ENCODE assay signal across 13 cellular contexts in genomic region chr9:137035937-137036336, GRCh38. TPM values are rescaled to one million over a fixed set of nuclear protein-coding genes. Genes with fewer than 3 reads are reported as not detected.
DNase-seq lines count a peak whose midpoint lies in the region; ATAC-seq, FAIRE-seq and TF ChIP-seq lines count a peak whose summit lies in the region.
"Had no signal": no experiment of that assay in that cellular context is flagged by ENCODE, and none has a peak within 500 bp of the region (broad histone marks: within the 10 kb centered on the region; RNA-seq: fewer than 3 reads in every experiment).

No MANE protein-coding gene starts in this region.

- H3K4me1 ChIP-seq in HepG2 (ENCODE audit: insufficient read depth, low read length) (peaks cover 40% of the 10 kb centered on the region), right lobe of liver (peaks cover 0 to 3% (median 0%) of the 10 kb centered on the region in 4 donors)

- H3K27me3 ChIP-seq in HepG2 (ENCODE audit: control insufficient read depth in 1 of 2, insufficient read depth in 2 of 2, low read length in 2 of 2) (0 out of 5 replicates have a peak, but pooled peaks cover 0 to 3% of the 10 kb centered on the region in 2 experiments), right lobe of liver (no peaks in the 10 kb centered on the region)

- H3K4me3 Mint-ChIP-seq in activated T-helper 17 cell treated with anti-CD3 and anti-CD28 coated beads, Interleukin-2, amount 50 U/mL, for 72 hours: peak overlapping the region; percentile 86
- peak overlapping the region; percentile 82 for H3K4me3 Mint-ChIP-seq in stimulated activated effector memory CD8-positive, alpha-beta T cell treated with anti-CD3 and anti-CD28 coated beads, Interleukin-12 subunit alpha, Interleukin-12 subunit beta, amount 100 ng/mL, for 72 hours
- H3K4me3 Mint-ChIP-seq in stimulated activated naive CD8-positive, alpha-beta T cell treated with anti-CD3 and anti-CD28 coated beads, Interleukin-15, amount 100 ng/mL, for 72 hours: no peak overlapping the region

- no peaks in the 10 kb centered on the region for H3K9me3 Mint-ChIP-seq in activated T-helper 17 cell treated with anti-CD3 and anti-CD28 coated beads, Interleukin-2, amount 50 U/mL, for 72 hours
- H3K9me3 Mint-ChIP-seq in stimulated activated effector memory CD8-positive, alpha-beta T cell treated with anti-CD3 and anti-CD28 coated beads, Interleukin-12 subunit alpha, Interleukin-12 subunit beta, amount 100 ng/mL, for 72 hours: no peaks in the 10 kb centered on the region
- no peaks in the 10 kb centered on the region for H3K9me3 Mint-ChIP-seq in stimulated activated naive CD8-positive, alpha-beta T cell treated with anti-CD3 and anti-CD28 coated beads, Interleukin-15, amount 100 ng/mL, for 72 hours
- H3K9me3 Mint-ChIP-seq: CD4-positive, alpha-beta memory T cell had no signal

- H3K36me3 ChIP-seq in HepG2 (replicated peaks in 1 of 2; ENCODE audit: control insufficient read depth in 1 of 2, insufficient read depth in 2 of 2, low read length in 2 of 2) (no peaks in the 10 kb centered on the region), right lobe of liver (no peaks in the 10 kb centered on the region)

- H3K4me2 ChIP-seq in HepG2 (ENCODE audit: low read depth, low read length): no peak overlapping the region

- H3K27me3 Mint-ChIP-seq in activated T-helper 17 cell treated with anti-CD3 and anti-CD28 coated beads, Interleukin-2, amount 50 U/mL, for 72 hours: no peaks in the 10 kb centered on the region
- H3K27me3 Mint-ChIP-seq in stimulated activated naive CD8-positive, alpha-beta T cell treated with anti-CD3 and anti-CD28 coated beads, Interleukin-15, amount 100 ng/mL, for 72 hours: no peaks in the 10 kb centered on the region
- H3K27me3 Mint-ChIP-seq: CD4-positive, alpha-beta memory T cell had no signal

- H3K9ac ChIP-seq in HepG2 (ENCODE audit: insufficient read depth, low read depth, low read length): no peak overlapping the region

- intact Hi-C loops in HepG2 (cut with micrococcal nuclease; ENCODE audit: unreplicated experiment) (loop anchor here (1.0 to 2.0 kb wide), 2 partner anchors 87 to 249 kb away; no protein-coding TSS in a partner anchor), right lobe of liver (cut with DNase I) (loop anchor here (5.0 to 10.0 kb wide), 3 partner anchors 91 to 261 kb away; partner anchors contain the start of genes C8G (in 1 of the 2) and FBXW5 (in 1 of the 2))

- TF ChIP-seq POLR2A in HepG2 (IDR thresholded peaks at IDR 0.05; ENCODE audit: insufficient read depth in 1 of 2, low read depth in 2 of 2, low read length in 2 of 2) (no peak), right lobe of liver (IDR thresholded peaks at IDR 0.05) (no peak), GM12891 (IDR thresholded peaks at IDR 0.05; ENCODE audit: low read depth, low read length) (no peak)

- H4K20me1 ChIP-seq in HepG2 (ENCODE audit: insufficient read depth, low read length): no peaks in the 10 kb centered on the region

- TF ChIP-seq EP300 in HepG2 (IDR thresholded peaks at IDR 0.05; ENCODE audit: low read depth in 2 of 2, low read length in 2 of 2) (no peak), HepG2 (CRISPR knock-in tag; IDR thresholded peaks at IDR 0.05; ENCODE audit: borderline replicate concordance) (no peak)

- no peak for FAIRE-seq in HepG2 (lab: Jason Lieb, UNC)
- no peak for FAIRE-seq in GM12891 (lab: Jason Lieb, UNC)
- FAIRE-seq: H54 had no signal

- ATAC-seq in HepG2 (no peak), right lobe of liver (no peak), GM18858 (IDR thresholded peaks at IDR 0.05; ENCODE audit: unreplicated experiment) (no peak)
- no peak for ATAC-seq in activated T-helper 17 cell treated with anti-CD3 and anti-CD28 coated beads, Interleukin-2, amount 50 U/mL, for 72 hours (replicated peaks)
- no peak for ATAC-seq in stimulated activated effector memory CD8-positive, alpha-beta T cell treated with anti-CD3 and anti-CD28 coated beads, Interleukin-12 subunit alpha, Interleukin-12 subunit beta, amount 100 ng/mL, for 72 hours
- no peak for ATAC-seq in stimulated activated naive CD8-positive, alpha-beta T cell treated with anti-CD3 and anti-CD28 coated beads, Interleukin-15, amount 100 ng/mL, for 72 hours

- POLR2A ChIA-PET in HepG2 (lab: Yijun Ruan, JAX): interaction anchor here (1.0 to 1.8 kb wide), 2 partner anchors 51 to 248 kb away, joined by 4 to 6 read pairs; partner anchors contain the start of gene MAN1B1

- H3K4me1 Mint-ChIP-seq in activated T-helper 17 cell treated with anti-CD3 and anti-CD28 coated beads, Interleukin-2, amount 50 U/mL, for 72 hours: peaks cover 5% of the 10 kb centered on the region
- H3K4me1 Mint-ChIP-seq in stimulated activated effector memory CD8-positive, alpha-beta T cell treated with anti-CD3 and anti-CD28 coated beads, Interleukin-12 subunit alpha, Interleukin-12 subunit beta, amount 100 ng/mL, for 72 hours: peaks cover 35% of the 10 kb centered on the region
- H3K4me1 Mint-ChIP-seq in stimulated activated naive CD8-positive, alpha-beta T cell treated with anti-CD3 and anti-CD28 coated beads, Interleukin-15, amount 100 ng/mL, for 72 hours: peaks cover 48% of the 10 kb centered on the region

- H3K36me3 Mint-ChIP-seq in activated T-helper 17 cell treated with anti-CD3 and anti-CD28 coated beads, Interleukin-2, amount 50 U/mL, for 72 hours (ENCODE audit: low read depth): peaks cover 20% of the 10 kb centered on the region
- H3K36me3 Mint-ChIP-seq in stimulated activated effector memory CD8-positive, alpha-beta T cell treated with anti-CD3 and anti-CD28 coated beads, Interleukin-12 subunit alpha, Interleukin-12 subunit beta, amount 100 ng/mL, for 72 hours: peaks cover 28% of the 10 kb centered on the region

- WGBS in HepG2 (ENCODE audit: low lambda C conversion rate): 0% methylated on average over 2 of the region's 8 CpGs
- 46% methylated on average over 2 of the region's 8 CpGs for WGBS in right lobe of liver (ENCODE audit: insufficient coverage, low coverage, low lambda C conversion rate, missing lambda C conversion rate)

- H3K4me3 ChIP-seq in HepG2 (replicated peaks in 1 of 3; ENCODE audit: insufficient read depth in 1 of 3, low read depth in 2 of 3, low read length in 3 of 3): no peak overlapping the region
- no peak overlapping the region for H3K4me3 ChIP-seq in right lobe of liver
- H3K4me3 ChIP-seq: GM12878 had no signal

- no peak for TF ChIP-seq CTCF in HepG2 (CRISPR knock-in tag; IDR thresholded peaks at IDR 0.05)
- TF ChIP-seq CTCF in right lobe of liver (IDR thresholded peaks at IDR 0.05): no peak

- in situ Hi-C loops in HepG2 (cut with HindIII; ENCODE audit: extremely low pct_ligation_motif_present, low pct_unique_long_range_greater_than_20kb): loop anchor here (10.0 kb wide), 1 partner anchor 191 kb away; the partner anchor contains the start of genes AJM1 and PHPT1

- no peaks in the 10 kb centered on the region for H3K79me2 ChIP-seq in HepG2 (ENCODE audit: insufficient read depth, low read length)

- CTCF ChIA-PET in HepG2 (lab: Yijun Ruan, JAX; ENCODE audit: low intra/inter-chr PET ratio, low total read pairs): interaction anchor here (1.5 to 2.3 kb wide), 3 partner anchors 14 to 248 kb away, joined by 5 to 15 read pairs (median 10); no protein-coding TSS in a partner anchor

- BruUV-seq in HepG2 (replicated peaks; lab: Mats Ljungman, UMichigan): no TSS peak

- H3K9me3 ChIP-seq in HepG2 (ENCODE audit: low read length): no peaks in the 10 kb centered on the region
- no peaks in the 10 kb centered on the region for H3K9me3 ChIP-seq in right lobe of liver

- no peak for DNase-seq in HepG2 (ENCODE audit: low spot score)
- DNase-seq in right lobe of liver: no peak
- no peak for DNase-seq in stimulated activated effector memory CD8-positive, alpha-beta T cell treated with anti-CD3 and anti-CD28 coated beads, Interleukin-12 subunit alpha, Interleukin-12 subunit beta, amount 100 ng/mL, for 72 hours (ENCODE audit: low spot score in 2 of 2)
- DNase-seq in stimulated activated naive CD8-positive, alpha-beta T cell treated with anti-CD3 and anti-CD28 coated beads, Interleukin-15, amount 100 ng/mL, for 72 hours: no peak
- no peak for DNase-seq in GM12891 (ENCODE audit: insufficient read length, low spot score)

- H3K27ac Mint-ChIP-seq in activated T-helper 17 cell treated with anti-CD3 and anti-CD28 coated beads, Interleukin-2, amount 50 U/mL, for 72 hours: no peak overlapping the region
- H3K27ac Mint-ChIP-seq in stimulated activated effector memory CD8-positive, alpha-beta T cell treated with anti-CD3 and anti-CD28 coated beads, Interleukin-12 subunit alpha, Interleukin-12 subunit beta, amount 100 ng/mL, for 72 hours: no peak overlapping the region
- H3K27ac Mint-ChIP-seq in stimulated activated naive CD8-positive, alpha-beta T cell treated with anti-CD3 and anti-CD28 coated beads, Interleukin-15, amount 100 ng/mL, for 72 hours: no peak overlapping the region

- H3K27ac ChIP-seq in HepG2 (ENCODE audit: extremely low read length, insufficient read depth, low read length) (no peak overlapping the region), right lobe of liver (no peak overlapping the region)

- no peak overlapping the region for H2AFZ ChIP-seq in HepG2 (ENCODE audit: low read length)

- no peak for TF ChIP-seq RAD21 in HepG2 (CRISPR knock-in tag; IDR thresholded peaks at IDR 0.05)

RNA-seq across cellular contexts. Expression of gene FUT7, which starts 4.0 kb away (rescaled TPM):
- total RNA-seq in HepG2 (2016; rRNA removed; fragmentation: Illumina TruSeq; extraction: Trizol) (not detected in 2 replicates), right lobe of liver (under 1 TPM in 2 of 6 experiments, not detected in 4; 0.12 to 0.13 TPM)
- total RNA-seq in HepG2 (2016; cell fraction: cytosol; rRNA removed; fragmentation: Illumina TruSeq; extraction: Trizol; ENCODE audit: low read depth): not detected in 2 replicates
- not detected in 2 replicates for total RNA-seq in HepG2 (2016; cell fraction: insoluble cytoplasmic fraction; rRNA removed; fragmentation: Illumina TruSeq; extraction: Trizol)
- total RNA-seq in HepG2 (2016; cell fraction: membrane; rRNA removed; fragmentation: Illumina TruSeq; extraction: Trizol): not detected in 2 replicates
- total RNA-seq in HepG2 (2016; cell fraction: nucleus; rRNA removed; fragmentation: Illumina TruSeq; extraction: Trizol): not detected in 2 replicates
- 0.05 TPM in 1 of 2 replicates, not detected in the other for polyA plus RNA-seq in HepG2 (2011; rRNA removed)
- 0.05 TPM in 1 of 2 replicates, not detected in the other for polyA plus RNA-seq in HepG2 (2011; cell fraction: cytosol; rRNA removed)
- not detected in 2 replicates for polyA plus RNA-seq in HepG2 (2011; cell fraction: nucleus; rRNA removed)
- not detected in 2 replicates for polyA plus RNA-seq in HepG2 (2012)
- not detected in 2 replicates for polyA plus RNA-seq in HepG2 (2016; cell fraction: cytosol; fragmentation: Illumina TruSeq; extraction: Trizol; ENCODE audit: low read depth)
- not detected in 2 replicates for polyA plus RNA-seq in HepG2 (2016; cell fraction: insoluble cytoplasmic fraction; fragmentation: Illumina TruSeq; extraction: Trizol; ENCODE audit: low read depth)
- not detected in 2 replicates for polyA plus RNA-seq in HepG2 (2016; cell fraction: membrane; fragmentation: Illumina TruSeq; extraction: Trizol; ENCODE audit: low read depth)
- polyA plus RNA-seq in HepG2 (2016; cell fraction: nucleus; fragmentation: Illumina TruSeq; extraction: Trizol; ENCODE audit: insufficient read depth, low read depth): not detected in 2 replicates
- polyA minus RNA-seq in HepG2 (2011; rRNA and poly(A)+ RNA removed; ENCODE audit: low replicate concordance): 0.07 TPM in 1 of 2 replicates, not detected in the other
- not detected in 2 replicates for polyA minus RNA-seq in HepG2 (2011; cell fraction: cytosol; rRNA and poly(A)+ RNA removed)
- not detected in 2 replicates for polyA minus RNA-seq in HepG2 (2011; cell fraction: nucleus; rRNA and poly(A)+ RNA removed)
- 10 to 100 TPM; 12.1 to 27.9 TPM for total RNA-seq in activated T-helper 17 cell treated with anti-CD3 and anti-CD28 coated beads, Interleukin-2, amount 50 U/mL, for 72 hours
- not detected for polyA plus RNA-seq in GM12891 (2012; ENCODE audit: low read depth, missing spikeins)
- total RNA-seq: A172, G401, IMR-90 had no signal
- polyA plus RNA-seq: IMR-90 had no signal

RNA-seq across cellular contexts. Expression of gene ABCA2, which starts 7.9 kb away (rescaled TPM):
- 0.72 and 2.9 TPM in 2 replicates for total RNA-seq in HepG2 (2016; rRNA removed; fragmentation: Illumina TruSeq; extraction: Trizol)
- total RNA-seq in HepG2 (2016; cell fraction: cytosol; rRNA removed; fragmentation: Illumina TruSeq; extraction: Trizol; ENCODE audit: low read depth): 0.35 and 1.1 TPM in 2 replicates
- total RNA-seq in HepG2 (2016; cell fraction: insoluble cytoplasmic fraction; rRNA removed; fragmentation: Illumina TruSeq; extraction: Trizol): 1.1 and 2.6 TPM in 2 replicates
- total RNA-seq in HepG2 (2016; cell fraction: membrane; rRNA removed; fragmentation: Illumina TruSeq; extraction: Trizol): 0.96 and 1.1 TPM in 2 replicates
- total RNA-seq in HepG2 (2016; cell fraction: nucleus; rRNA removed; fragmentation: Illumina TruSeq; extraction: Trizol): 5.7 and 7.0 TPM in 2 replicates
- polyA plus RNA-seq in HepG2 (2011; rRNA removed): 19.2 and 21.0 TPM in 2 replicates
- polyA plus RNA-seq in HepG2 (2011; cell fraction: cytosol; rRNA removed): 8.6 and 13.3 TPM in 2 replicates
- polyA plus RNA-seq in HepG2 (2011; cell fraction: nucleus; rRNA removed): 246 and 388 TPM in 2 replicates
- 22.2 and 22.7 TPM in 2 replicates for polyA plus RNA-seq in HepG2 (2012)
- polyA plus RNA-seq in HepG2 (2016; cell fraction: cytosol; fragmentation: Illumina TruSeq; extraction: Trizol; ENCODE audit: low read depth): 0.33 and 0.37 TPM in 2 replicates
- 0.39 and 1.4 TPM in 2 replicates for polyA plus RNA-seq in HepG2 (2016; cell fraction: insoluble cytoplasmic fraction; fragmentation: Illumina TruSeq; extraction: Trizol; ENCODE audit: low read depth)
- 0.64 and 0.73 TPM in 2 replicates for polyA plus RNA-seq in HepG2 (2016; cell fraction: membrane; fragmentation: Illumina TruSeq; extraction: Trizol; ENCODE audit: low read depth)
- polyA plus RNA-seq in HepG2 (2016; cell fraction: nucleus; fragmentation: Illumina TruSeq; extraction: Trizol; ENCODE audit: insufficient read depth, low read depth): 15.6 and 16.5 TPM in 2 replicates
- 35.7 and 56.6 TPM in 2 replicates for polyA minus RNA-seq in HepG2 (2011; rRNA and poly(A)+ RNA removed; ENCODE audit: low replicate concordance)
- polyA minus RNA-seq in HepG2 (2011; cell fraction: cytosol; rRNA and poly(A)+ RNA removed): 7.6 and 10.1 TPM in 2 replicates
- 20.8 and 28.6 TPM in 2 replicates for polyA minus RNA-seq in HepG2 (2011; cell fraction: nucleus; rRNA and poly(A)+ RNA removed)
- 10 to 100 TPM; 23.7 to 49.2 (median 34.2) TPM for total RNA-seq in right lobe of liver
- total RNA-seq in activated T-helper 17 cell treated with anti-CD3 and anti-CD28 coated beads, Interleukin-2, amount 50 U/mL, for 72 hours: 10 to 100 TPM; 43.0 to 63.9 TPM
- 3.1 TPM for polyA plus RNA-seq in GM12891 (2012; ENCODE audit: low read depth, missing spikeins)

RNA-seq across cellular contexts. Expression of gene NPDC1, which starts 10.0 kb away (rescaled TPM):
- total RNA-seq in HepG2 (2016; rRNA removed; fragmentation: Illumina TruSeq; extraction: Trizol) (0.63 and 0.84 TPM in 2 replicates), right lobe of liver (10 to 100 TPM in 5 of 6 experiments, 1 to 10 TPM in 1; 9.3 to 14.9 (median 12.2) TPM)
- total RNA-seq in HepG2 (2016; cell fraction: cytosol; rRNA removed; fragmentation: Illumina TruSeq; extraction: Trizol; ENCODE audit: low read depth): 1.2 TPM in 1 of 2 replicates, not detected in the other
- total RNA-seq in HepG2 (2016; cell fraction: insoluble cytoplasmic fraction; rRNA removed; fragmentation: Illumina TruSeq; extraction: Trizol): 0.65 and 1.7 TPM in 2 replicates
- total RNA-seq in HepG2 (2016; cell fraction: membrane; rRNA removed; fragmentation: Illumina TruSeq; extraction: Trizol): 0.59 and 0.79 TPM in 2 replicates
- total RNA-seq in HepG2 (2016; cell fraction: nucleus; rRNA removed; fragmentation: Illumina TruSeq; extraction: Trizol): 2.7 and 4.8 TPM in 2 replicates
- polyA plus RNA-seq in HepG2 (2011; rRNA removed): 5.4 and 7.0 TPM in 2 replicates
- polyA plus RNA-seq in HepG2 (2011; cell fraction: cytosol; rRNA removed): 1.7 and 3.4 TPM in 2 replicates
- 93.3 and 114 TPM in 2 replicates for polyA plus RNA-seq in HepG2 (2011; cell fraction: nucleus; rRNA removed)
- 4.5 and 8.4 TPM in 2 replicates for polyA plus RNA-seq in HepG2 (2012)
- polyA plus RNA-seq in HepG2 (2016; cell fraction: cytosol; fragmentation: Illumina TruSeq; extraction: Trizol; ENCODE audit: low read depth): 1.00 and 1.1 TPM in 2 replicates
- polyA plus RNA-seq in HepG2 (2016; cell fraction: insoluble cytoplasmic fraction; fragmentation: Illumina TruSeq; extraction: Trizol; ENCODE audit: low read depth): 0.67 and 1.8 TPM in 2 replicates
- polyA plus RNA-seq in HepG2 (2016; cell fraction: membrane; fragmentation: Illumina TruSeq; extraction: Trizol; ENCODE audit: low read depth): 1.1 and 1.5 TPM in 2 replicates
- polyA plus RNA-seq in HepG2 (2016; cell fraction: nucleus; fragmentation: Illumina TruSeq; extraction: Trizol; ENCODE audit: insufficient read depth, low read depth): 9.8 and 12.2 TPM in 2 replicates
- polyA minus RNA-seq in HepG2 (2011; rRNA and poly(A)+ RNA removed; ENCODE audit: low replicate concordance): 1.9 and 12.5 TPM in 2 replicates
- polyA minus RNA-seq in HepG2 (2011; cell fraction: cytosol; rRNA and poly(A)+ RNA removed): 2.9 and 3.0 TPM in 2 replicates
- polyA minus RNA-seq in HepG2 (2011; cell fraction: nucleus; rRNA and poly(A)+ RNA removed): 3.9 and 4.2 TPM in 2 replicates
- 10 to 100 TPM; 66.3 to 96.1 TPM for total RNA-seq in activated T-helper 17 cell treated with anti-CD3 and anti-CD28 coated beads, Interleukin-2, amount 50 U/mL, for 72 hours
- polyA plus RNA-seq in GM12891 (2012; ENCODE audit: low read depth, missing spikeins): 2.2 TPM

RNA-seq across cellular contexts. Expression of gene ENTPD2, which starts 17.9 kb away (rescaled TPM):
- total RNA-seq in HepG2 (2016; rRNA removed; fragmentation: Illumina TruSeq; extraction: Trizol): 0.87 and 0.95 TPM in 2 replicates
- total RNA-seq in HepG2 (2016; cell fraction: cytosol; rRNA removed; fragmentation: Illumina TruSeq; extraction: Trizol; ENCODE audit: low read depth): 0.61 and 0.88 TPM in 2 replicates
- 0.74 and 0.82 TPM in 2 replicates for total RNA-seq in HepG2 (2016; cell fraction: insoluble cytoplasmic fraction; rRNA removed; fragmentation: Illumina TruSeq; extraction: Trizol)
- 0.69 and 0.71 TPM in 2 replicates for total RNA-seq in HepG2 (2016; cell fraction: membrane; rRNA removed; fragmentation: Illumina TruSeq; extraction: Trizol)
- total RNA-seq in HepG2 (2016; cell fraction: nucleus; rRNA removed; fragmentation: Illumina TruSeq; extraction: Trizol): 3.4 and 3.6 TPM in 2 replicates
- 3.2 and 4.1 TPM in 2 replicates for polyA plus RNA-seq in HepG2 (2011; rRNA removed)
- polyA plus RNA-seq in HepG2 (2011; cell fraction: cytosol; rRNA removed): 2.1 and 3.2 TPM in 2 replicates
- 41.8 and 49.4 TPM in 2 replicates for polyA plus RNA-seq in HepG2 (2011; cell fraction: nucleus; rRNA removed)
- polyA plus RNA-seq in HepG2 (2012): 21.3 and 23.9 TPM in 2 replicates
- 1.5 and 1.8 TPM in 2 replicates for polyA plus RNA-seq in HepG2 (2016; cell fraction: cytosol; fragmentation: Illumina TruSeq; extraction: Trizol; ENCODE audit: low read depth)
- polyA plus RNA-seq in HepG2 (2016; cell fraction: insoluble cytoplasmic fraction; fragmentation: Illumina TruSeq; extraction: Trizol; ENCODE audit: low read depth): 2.3 and 2.8 TPM in 2 replicates
- polyA plus RNA-seq in HepG2 (2016; cell fraction: membrane; fragmentation: Illumina TruSeq; extraction: Trizol; ENCODE audit: low read depth): 2.2 and 2.6 TPM in 2 replicates
- polyA plus RNA-seq in HepG2 (2016; cell fraction: nucleus; fragmentation: Illumina TruSeq; extraction: Trizol; ENCODE audit: insufficient read depth, low read depth): 12.9 and 17.3 TPM in 2 replicates
- polyA minus RNA-seq in HepG2 (2011; rRNA and poly(A)+ RNA removed; ENCODE audit: low replicate concordance): 8.8 TPM in 1 of 2 replicates, not detected in the other
- polyA minus RNA-seq in HepG2 (2011; cell fraction: cytosol; rRNA and poly(A)+ RNA removed): 9.0 and 9.2 TPM in 2 replicates
- 5.5 and 6.4 TPM in 2 replicates for polyA minus RNA-seq in HepG2 (2011; cell fraction: nucleus; rRNA and poly(A)+ RNA removed)
- 1 to 10 TPM in 2 of 6 experiments, under 1 TPM in 4; 0.50 to 2.1 (median 0.80) TPM for total RNA-seq in right lobe of liver
- under 1 TPM; 0.39 to 0.69 TPM for total RNA-seq in activated T-helper 17 cell treated with anti-CD3 and anti-CD28 coated beads, Interleukin-2, amount 50 U/mL, for 72 hours
- 5.7 TPM for polyA plus RNA-seq in GM12891 (2012; ENCODE audit: low read depth, missing spikeins)
- total RNA-seq: A172; CD4-positive, alpha-beta memory T cell; G401; IMR-90 had no signal
- polyA plus RNA-seq: CD4-positive, alpha-beta memory T cell; IMR-90 had no signal

RNA-seq across cellular contexts. Expression of gene SAPCD2, which starts 34.4 kb away (rescaled TPM):
- total RNA-seq in HepG2 (2016; rRNA removed; fragmentation: Illumina TruSeq; extraction: Trizol): 35.9 and 42.8 TPM in 2 replicates
- total RNA-seq in HepG2 (2016; cell fraction: cytosol; rRNA removed; fragmentation: Illumina TruSeq; extraction: Trizol; ENCODE audit: low read depth): 7.0 and 7.1 TPM in 2 replicates
- total RNA-seq in HepG2 (2016; cell fraction: insoluble cytoplasmic fraction; rRNA removed; fragmentation: Illumina TruSeq; extraction: Trizol): 34.9 and 42.2 TPM in 2 replicates
- total RNA-seq in HepG2 (2016; cell fraction: membrane; rRNA removed; fragmentation: Illumina TruSeq; extraction: Trizol): 29.9 and 31.6 TPM in 2 replicates
- 23.7 and 28.1 TPM in 2 replicates for total RNA-seq in HepG2 (2016; cell fraction: nucleus; rRNA removed; fragmentation: Illumina TruSeq; extraction: Trizol)
- 18.7 and 21.9 TPM in 2 replicates for polyA plus RNA-seq in HepG2 (2011; rRNA removed)
- 16.4 and 40.1 TPM in 2 replicates for polyA plus RNA-seq in HepG2 (2011; cell fraction: cytosol; rRNA removed)
- polyA plus RNA-seq in HepG2 (2011; cell fraction: nucleus; rRNA removed): 28.3 and 52.1 TPM in 2 replicates
- polyA plus RNA-seq in HepG2 (2012): 12.0 and 19.0 TPM in 2 replicates
- polyA plus RNA-seq in HepG2 (2016; cell fraction: cytosol; fragmentation: Illumina TruSeq; extraction: Trizol; ENCODE audit: low read depth): 6.8 and 7.6 TPM in 2 replicates
- 33.9 and 39.2 TPM in 2 replicates for polyA plus RNA-seq in HepG2 (2016; cell fraction: insoluble cytoplasmic fraction; fragmentation: Illumina TruSeq; extraction: Trizol; ENCODE audit: low read depth)
- 23.3 and 27.0 TPM in 2 replicates for polyA plus RNA-seq in HepG2 (2016; cell fraction: membrane; fragmentation: Illumina TruSeq; extraction: Trizol; ENCODE audit: low read depth)
- polyA plus RNA-seq in HepG2 (2016; cell fraction: nucleus; fragmentation: Illumina TruSeq; extraction: Trizol; ENCODE audit: insufficient read depth, low read depth): 44.9 and 46.9 TPM in 2 replicates
- polyA minus RNA-seq in HepG2 (2011; rRNA and poly(A)+ RNA removed; ENCODE audit: low replicate concordance): 38.7 and 55.4 TPM in 2 replicates
- polyA minus RNA-seq in HepG2 (2011; cell fraction: cytosol; rRNA and poly(A)+ RNA removed): 18.6 and 32.8 TPM in 2 replicates
- polyA minus RNA-seq in HepG2 (2011; cell fraction: nucleus; rRNA and poly(A)+ RNA removed): 7.3 and 8.6 TPM in 2 replicates
- total RNA-seq in right lobe of liver: under 1 TPM in 5 of 6 experiments, not detected in 1; 0.05 to 0.43 (median 0.22) TPM
- total RNA-seq in activated T-helper 17 cell treated with anti-CD3 and anti-CD28 coated beads, Interleukin-2, amount 50 U/mL, for 72 hours: 10 to 100 TPM in 1 of 2 donors, 1 to 10 TPM in 1; 5.6 to 21.9 TPM
- 1.3 TPM for polyA plus RNA-seq in GM12891 (2012; ENCODE audit: low read depth, missing spikeins)

Comparison
In these comparisons a context has a peak if more than half of its experiments do, and no peak if none do; other contexts are left out.
1. H3K4me3 Mint-ChIP-seq: peak in activated T-helper 17 cell treated with anti-CD3 and anti-CD28 coated beads, Interleukin-2, amount 50 U/mL, for 72 hours (single experiment) and stimulated activated effector memory CD8-positive, alpha-beta T cell treated with anti-CD3 and anti-CD28 coated beads, Interleukin-12 subunit alpha, Interleukin-12 subunit beta, amount 100 ng/mL, for 72 hours (single experiment); none in stimulated activated naive CD8-positive, alpha-beta T cell treated with anti-CD3 and anti-CD28 coated beads, Interleukin-15, amount 100 ng/mL, for 72 hours (0 of 2).
2. RNA of gene FUT7, which starts 4.0 kb away (total RNA-seq): 12.1 to 27.9 TPM in activated T-helper 17 cell treated with anti-CD3 and anti-CD28 coated beads, Interleukin-2, amount 50 U/mL, for 72 hours; 0.12 to 0.13 TPM in right lobe of liver and not detected in HepG2; every median in the first group is over 10 times any median in the second.
3. RNA of gene NPDC1, which starts 10.0 kb away (total RNA-seq): 66.3 to 96.1 TPM in activated T-helper 17 cell treated with anti-CD3 and anti-CD28 coated beads, Interleukin-2, amount 50 U/mL, for 72 hours; 9.3 to 14.9 TPM in right lobe of liver and 0.59 to 4.8 TPM in HepG2; every median in the first group is over 4 times any median in the second.